9 cellular contexts compared by ENCODE assay signal in genomic region chr3:35965908-35966307, GRCh38.
A peak's percentile ranks its signal among the peaks of the same experiment; 100 is the strongest.
DNase-seq lines count a peak whose midpoint lies in the region; ATAC-seq, FAIRE-seq and TF ChIP-seq lines count a peak whose summit lies in the region.
"Had no signal": no experiment of that assay in that cellular context is flagged by ENCODE, and none has a peak within 500 bp of the region (broad histone marks: within the 10 kb centered on the region; RNA-seq: fewer than 3 reads in every experiment).

No MANE protein-coding gene starts in this region.

- H3K27me3 ChIP-seq in AG04450 (ENCODE audit: control insufficient read depth, insufficient read depth, low read length): no peaks in the 10 kb centered on the region
- peaks cover 5% of the 10 kb centered on the region for H3K27me3 ChIP-seq in mammary epithelial cell (ENCODE audit: insufficient read depth, low read length)

- no peak overlapping the region for H3K4me2 ChIP-seq in mammary epithelial cell (ENCODE audit: insufficient read depth, low read depth, low read length)

- dilution Hi-C loops in mammary epithelial cell (cut with HindIII; ENCODE audit: low sequenced_read_pairs): no loop called here

- TF ChIP-seq CTCF in AG04450 (IDR thresholded peaks at IDR 0.05; ENCODE audit: low read depth, low read length) (peak; percentile 55), GM12875 (IDR thresholded peaks at IDR 0.05; ENCODE audit: borderline replicate concordance, insufficient read depth, low read depth, low read length) (peak; percentile 20; the same call in 1 of the 2 replicates), mammary epithelial cell (conservative IDR thresholded peaks at IDR 0.05 in 1 of 2, IDR thresholded peaks at IDR 0.05 in 1 of 2; ENCODE audit: extremely low read depth in 1 of 2, insufficient read depth in 1 of 2, low read depth in 1 of 2, low read length in 2 of 2) (peak; percentile 39 to 62)

- no peak overlapping the region for H3K9ac ChIP-seq in mammary epithelial cell (ENCODE audit: insufficient read depth, low read length)

- no peak overlapping the region for H3K4me3 ChIP-seq in AG04450 (ENCODE audit: low read depth, low read length)
- no peak overlapping the region for H3K4me3 ChIP-seq in GM12875 (ENCODE audit: low read depth, low read length)
- no peak overlapping the region for H3K4me3 ChIP-seq in mammary epithelial cell (replicated peaks in 1 of 3; ENCODE audit: insufficient read depth in 1 of 3, low read depth in 2 of 3, low read length in 3 of 3)

- WGBS in mammary epithelial cell (ENCODE audit: low coverage, missing lambda C conversion rate): 0% methylated on average over 2 of the region's 2 CpGs

- BruUV-seq in mammary epithelial cell (replicated peaks; lab: Mats Ljungman, UMichigan): no TSS peak

- H2AFZ ChIP-seq in mammary epithelial cell (ENCODE audit: low read depth, low read length): no peak overlapping the region

- no peak for ATAC-seq in HG03039 (IDR thresholded peaks at IDR 0.05; ENCODE audit: unreplicated experiment)

- H3K36me3 ChIP-seq in mammary epithelial cell (ENCODE audit: insufficient read depth, low read length): no peaks in the 10 kb centered on the region

- in situ Hi-C loops in mammary epithelial cell (cut with MboI; ENCODE audit: low sequenced_read_pairs in 2 of 2): loop anchor here (25.0 kb wide), 1 partner anchor 746 kb away; no protein-coding TSS in a partner anchor

- intact Hi-C loops in mammary epithelial cell (cut with micrococcal nuclease): loop anchor here (1.0 to 5.0 kb wide), 5 partner anchors 156 to 903 kb away; no protein-coding TSS in a partner anchor

- no peaks in the 10 kb centered on the region for H3K4me1 ChIP-seq in mammary epithelial cell (ENCODE audit: insufficient read depth, low read length)

- FAIRE-seq in HTR-8/SVneo (lab: Jason Lieb, UNC): no peak

- H3K9me3 ChIP-seq in AG04450 (ENCODE audit: control insufficient read depth, insufficient read depth, low read length): no peaks in the 10 kb centered on the region
- H3K9me3 ChIP-seq in mammary epithelial cell (replicated peaks; ENCODE audit: insufficient read depth, low read length): no peaks in the 10 kb centered on the region

- CTCF ChIA-PET in AG04450 (lab: Charles Lee): interaction anchor here (0.8 to 4.7 kb wide), 15 partner anchors 10 to 993 kb away, joined by 3 to 45 read pairs (median 5); no protein-coding TSS in a partner anchor
- CTCF ChIA-PET in mammary epithelial cell (lab: Charles Lee; ENCODE audit: low non-redundant PET): interaction anchor here (0.6 kb wide), 1 partner anchor 730 kb away, joined by 4 read pairs; no protein-coding TSS in a partner anchor

- H4K20me1 ChIP-seq in mammary epithelial cell (ENCODE audit: insufficient read depth, low read length): no peaks in the 10 kb centered on the region

- no peaks in the 10 kb centered on the region for H3K79me2 ChIP-seq in mammary epithelial cell (ENCODE audit: insufficient read depth, low read length)

- DNase-seq in AG04450 (ENCODE audit: low read depth, low spot score): peak; percentile 1
- peak; percentile 3 for DNase-seq in NCI-H2196 treated with DMSO at 0.1 percent for 48 hours (lab: John Stamatoyannopoulos, UW; ENCODE audit: unreplicated experiment)
- DNase-seq in mammary epithelial cell: peak; percentile 14
- DNase-seq in middle frontal gyrus (ENCODE audit: extremely low spot score, low spot score): peak; percentile 14
- DNase-seq in HTR-8/SVneo (ENCODE audit: insufficient read length, low spot score): no peak
- no peak for DNase-seq in HPDE6-E6E7 (ENCODE audit: extremely low spot score)

- no peak overlapping the region for H3K27ac ChIP-seq in AG04450 (ENCODE audit: low read depth, low read length)
- no peak overlapping the region for H3K27ac ChIP-seq in mammary epithelial cell (ENCODE audit: insufficient read depth, low read depth, low read length)
- H3K27ac ChIP-seq: epithelial cell of prostate had no signal

- POLR2A ChIA-PET in AG04450 (lab: Yijun Ruan, JAX): no interaction called here

Comparison
In these comparisons a context has a peak if more than half of its experiments do, and no peak if none do; other contexts are left out.
1. DNase-seq: peak in AG04450 (single experiment), NCI-H2196 treated with DMSO at 0.1 percent for 48 hours (single experiment), mammary epithelial cell (single experiment) and middle frontal gyrus (single experiment); none in HTR-8/SVneo (single experiment) and HPDE6-E6E7 (single experiment).
2. Peak in every context shown above with its lines, with median percentiles within 50 percentile points of each other: CTCF ChIP-seq.